In genomic region chr9:76115982-76116646, GRCh38 we compare ENCODE assay signal across 24 cellular contexts.
DNase-seq lines count a peak whose midpoint lies in the region; ATAC-seq and TF ChIP-seq lines count a peak whose summit lies in the region.
"Had no signal": no experiment of that assay in that cellular context is flagged by ENCODE, and none has a peak within 500 bp of the region (broad histone marks: within the 10 kb centered on the region; RNA-seq: fewer than 3 reads in every experiment).

No MANE protein-coding gene starts in this region.

- H3F3A ChIP-seq in neural cell (ENCODE audit: insufficient read depth, low read length, poor library complexity, severe bottlenecking): no peaks in the 10 kb centered on the region

- no peaks in the 10 kb centered on the region for H3K36me3 ChIP-seq in neural cell (ENCODE audit: insufficient read depth, low read length)
- H3K36me3 ChIP-seq: BE2C had no signal

- DNase-seq in activated T-cell treated with anti-CD3 and anti-CD28 coated beads, Interleukin-2, amount 50 U/mL, for 4 hours: no peak
- DNase-seq in activated T-cell treated with anti-CD3 and anti-CD28 coated beads for 4 hours (no peak), RWPE1 (ENCODE audit: low spot score) (no peak)
- DNase-seq in stimulated activated naive CD8-positive, alpha-beta T cell treated with anti-CD3 and anti-CD28 coated beads, Interleukin-15, amount 100 ng/mL, for 72 hours: no peak
- no peak for DNase-seq in stimulated activated naive CD8-positive, alpha-beta T cell treated with anti-CD3 and anti-CD28 coated beads, Interleukin-15, Interleukin-2, amounts not matched to agents 100 U/mL and 50 U/mL, for 24 hours
- DNase-seq: BE2C; Caco-2; DMS 273 treated with DMSO at 0.1 percent for 48 hours; DMS79 treated with DMSO at 0.1 percent for 48 hours; H7; Karpas-422; MV-4-11; NCI-H1105 treated with DMSO at 0.1 percent for 48 hours; NCI-H1694; NCI-H2081; NCI-H2171; NCI-H345; NCI-H524; NCI-H774; NK-92 treated with Interleukin-12 subunit alpha and Interleukin-12 subunit beta, amount 100 ng/mL, for 24 hours had no signal

- no peaks in the 10 kb centered on the region for H3K36me3 Mint-ChIP-seq in activated T-cell treated with anti-CD3 and anti-CD28 coated beads, Interleukin-2, amount 50 U/mL, for 4 hours (ENCODE audit: insufficient read depth)

- H3K79me2 ChIP-seq in neural cell (replicated peaks; ENCODE audit: insufficient read depth, low read length): no peaks in the 10 kb centered on the region

- no peak overlapping the region for H3K4me3 ChIP-seq in neural cell (ENCODE audit: low read length)
- H3K4me3 ChIP-seq: GM12878 had no signal

- no peaks in the 10 kb centered on the region for H3K9me3 Mint-ChIP-seq in activated T-cell treated with anti-CD3 and anti-CD28 coated beads, Interleukin-2, amount 50 U/mL, for 4 hours
- no peaks in the 10 kb centered on the region for H3K9me3 Mint-ChIP-seq in stimulated activated naive CD8-positive, alpha-beta T cell treated with anti-CD3 and anti-CD28 coated beads, Interleukin-15, amount 100 ng/mL, for 72 hours

- ATAC-seq in activated T-cell treated with anti-CD3 and anti-CD28 coated beads, Interleukin-2, amount 50 U/mL, for 4 hours: peak; percentile 65
- ATAC-seq in stimulated activated naive CD8-positive, alpha-beta T cell treated with anti-CD3 and anti-CD28 coated beads, Interleukin-15, amount 100 ng/mL, for 72 hours: peak; percentile 52
- no peak for ATAC-seq in stimulated activated naive CD8-positive, alpha-beta T cell treated with anti-CD3 and anti-CD28 coated beads, Interleukin-15, Interleukin-2, amounts not matched to agents 100 U/mL and 50 U/mL, for 24 hours
- no peak for ATAC-seq in GM18502 (IDR thresholded peaks at IDR 0.05; ENCODE audit: poor library complexity, unreplicated experiment)
- ATAC-seq: GM12878, Panc1 had no signal

- no peaks in the 10 kb centered on the region for H3K27me3 ChIP-seq in neural cell (ENCODE audit: insufficient read depth, low read depth, low read length)

- no peak overlapping the region for H3K27ac Mint-ChIP-seq in stimulated activated naive CD8-positive, alpha-beta T cell treated with anti-CD3 and anti-CD28 coated beads, Interleukin-15, amount 100 ng/mL, for 72 hours

- H4K20me1 ChIP-seq in neural cell (ENCODE audit: insufficient read depth): no peaks in the 10 kb centered on the region

- POLR2A ChIA-PET in RWPE1 (lab: Yijun Ruan, JAX; ENCODE audit: low non-redundant PET): no interaction called here

- H3K9me3 ChIP-seq in neural cell (ENCODE audit: low read length): no peaks in the 10 kb centered on the region
- H3K9me3 ChIP-seq: BE2C, Caco-2 had no signal

- H3K4me2 ChIP-seq in neural cell (ENCODE audit: low read length): peak overlapping the region; percentile 22

- no peak overlapping the region for H3K4me3 Mint-ChIP-seq in activated T-cell treated with anti-CD3 and anti-CD28 coated beads, Interleukin-2, amount 50 U/mL, for 4 hours
- no peak overlapping the region for H3K4me3 Mint-ChIP-seq in stimulated activated naive CD8-positive, alpha-beta T cell treated with anti-CD3 and anti-CD28 coated beads, Interleukin-15, amount 100 ng/mL, for 72 hours

- H3K27me3 Mint-ChIP-seq in activated T-cell treated with anti-CD3 and anti-CD28 coated beads, Interleukin-2, amount 50 U/mL, for 4 hours (ENCODE audit: low read depth): no peaks in the 10 kb centered on the region
- no peaks in the 10 kb centered on the region for H3K27me3 Mint-ChIP-seq in stimulated activated naive CD8-positive, alpha-beta T cell treated with anti-CD3 and anti-CD28 coated beads, Interleukin-15, amount 100 ng/mL, for 72 hours

- H3K9me2 ChIP-seq in neural cell (ENCODE audit: insufficient read depth, low read length): no peaks in the 10 kb centered on the region

- TF ChIP-seq EP300 in neural cell (conservative IDR thresholded peaks at IDR 0.05; ENCODE audit: poor library complexity, severe bottlenecking): peak; percentile 97

- H3K4me1 Mint-ChIP-seq in activated T-cell treated with anti-CD3 and anti-CD28 coated beads, Interleukin-2, amount 50 U/mL, for 4 hours (ENCODE audit: low read depth): no peaks in the 10 kb centered on the region
- peaks cover 6% of the 10 kb centered on the region for H3K4me1 Mint-ChIP-seq in stimulated activated naive CD8-positive, alpha-beta T cell treated with anti-CD3 and anti-CD28 coated beads, Interleukin-15, amount 100 ng/mL, for 72 hours

- H3K9ac ChIP-seq in neural cell (ENCODE audit: low read length): no peak overlapping the region

- H2AFZ ChIP-seq in neural cell (ENCODE audit: low read depth, low read length): no peak overlapping the region

- CTCF ChIA-PET in RWPE1 (lab: Yijun Ruan, JAX): no interaction called here

- H3K27ac ChIP-seq in neural cell (ENCODE audit: low read length): no peak overlapping the region
- no peak overlapping the region for H3K27ac ChIP-seq in RWPE1

- TF ChIP-seq RAD21 in neural cell (conservative IDR thresholded peaks at IDR 0.05): no peak

- TF ChIP-seq CTCF in neural cell (IDR thresholded peaks at IDR 0.05; ENCODE audit: poor library complexity, severe bottlenecking) (no peak), RWPE1 (conservative IDR thresholded peaks at IDR 0.05; ENCODE audit: low read depth) (no peak)

TF ChIP-seq in neural cell, 6 proteins besides CTCF, POLR2A, EP300 and RAD21:
- TF ChIP-seq SMC3 (conservative IDR thresholded peaks at IDR 0.05; ENCODE audit: poor library complexity): no peak
- peak; percentile 52 for TF ChIP-seq POLR2AphosphoS5 (IDR thresholded peaks at IDR 0.05)
- TF ChIP-seq REST (IDR thresholded peaks at IDR 0.05; ENCODE audit: borderline replicate concordance): no peak
- no peak for TF ChIP-seq TAF1 (IDR thresholded peaks at IDR 0.05; ENCODE audit: low read depth)
TF ChIP-seq in neural cell: peak in this region for 1.

Comparison
In these comparisons a context has a peak if more than half of its experiments do, and no peak if none do; other contexts are left out.
1. ATAC-seq: peak in activated T-cell treated with anti-CD3 and anti-CD28 coated beads, Interleukin-2, amount 50 U/mL, for 4 hours (2 of 2) and stimulated activated naive CD8-positive, alpha-beta T cell treated with anti-CD3 and anti-CD28 coated beads, Interleukin-15, amount 100 ng/mL, for 72 hours (single experiment); none in stimulated activated naive CD8-positive, alpha-beta T cell treated with anti-CD3 and anti-CD28 coated beads, Interleukin-15, Interleukin-2, amounts not matched to agents 100 U/mL and 50 U/mL, for 24 hours (single experiment) and GM18502 (single experiment).